24 cellular contexts compared by ENCODE assay signal in genomic region chr12:128075332-128075731, GRCh38.
DNase-seq lines count a peak whose midpoint lies in the region; ATAC-seq, FAIRE-seq and TF ChIP-seq lines count a peak whose summit lies in the region.
"Had no signal": no experiment of that assay in that cellular context is flagged by ENCODE, and none has a peak within 500 bp of the region (broad histone marks: within the 10 kb centered on the region; RNA-seq: fewer than 3 reads in every experiment).

No MANE protein-coding gene starts in this region.

- H3K27me3 ChIP-seq in colonic mucosa: no peaks in the 10 kb centered on the region
- H3K27me3 ChIP-seq: BE2C, BLaER1 had no signal

- no peak overlapping the region for H3K9ac ChIP-seq in colonic mucosa (ENCODE audit: low read depth in 2 of 2, low read length in 2 of 2)
- H3K9ac ChIP-seq: BLaER1 had no signal

- intact Hi-C loops in colonic mucosa (cut with DNase I): no loop called here

- H3K9me3 ChIP-seq in colonic mucosa: no peaks in the 10 kb centered on the region

- peak; percentile 7 for DNase-seq in colonic mucosa
- DNase-seq in islet precursor cell: peak; percentile 16
- DNase-seq in GM12892 (ENCODE audit: insufficient read length): no peak
- DNase-seq: 8988T; ACHN; BE2C; C1 segment of cervical spinal cord; CD4-positive, alpha-beta memory T cell; CD4-positive, CD25-positive, alpha-beta regulatory T cell; CD8-positive, alpha-beta memory T cell; COR-L47; DMS 273 treated with DMSO at 0.1 percent for 48 hours; DMS153; DMS53; DMS79; DND-41; EL; GDM1 had no signal

- no peak for ATAC-seq in HG02798 (IDR thresholded peaks at IDR 0.05; ENCODE audit: poor library complexity, unreplicated experiment)
- no peak for ATAC-seq in GM19351 (IDR thresholded peaks at IDR 0.05; ENCODE audit: unreplicated experiment)
- ATAC-seq: GM12878 had no signal

- H3K4me3 ChIP-seq in colonic mucosa: no peak overlapping the region
- H3K4me3 ChIP-seq: BLaER1, GM12878 had no signal

- no peak for TF ChIP-seq POLR2A in GM12892 (IDR thresholded peaks at IDR 0.05; ENCODE audit: low read depth, low read length)

- FAIRE-seq in GM12892 (lab: Jason Lieb, UNC): no peak
- FAIRE-seq: A204.1, GM12878, GM19239 had no signal

- TF ChIP-seq CTCF in colonic mucosa (IDR thresholded peaks at IDR 0.05): no peak

- H3K36me3 ChIP-seq in colonic mucosa: no peaks in the 10 kb centered on the region
- H3K36me3 ChIP-seq: BE2C, BLaER1 had no signal

- no peak overlapping the region for H3K27ac ChIP-seq in colonic mucosa
- H3K27ac ChIP-seq: BLaER1 had no signal

- H3K4me1 ChIP-seq in colonic mucosa: no peaks in the 10 kb centered on the region
- H3K4me1 ChIP-seq: BE2C, BLaER1 had no signal
